In the genomic region with DNA sequence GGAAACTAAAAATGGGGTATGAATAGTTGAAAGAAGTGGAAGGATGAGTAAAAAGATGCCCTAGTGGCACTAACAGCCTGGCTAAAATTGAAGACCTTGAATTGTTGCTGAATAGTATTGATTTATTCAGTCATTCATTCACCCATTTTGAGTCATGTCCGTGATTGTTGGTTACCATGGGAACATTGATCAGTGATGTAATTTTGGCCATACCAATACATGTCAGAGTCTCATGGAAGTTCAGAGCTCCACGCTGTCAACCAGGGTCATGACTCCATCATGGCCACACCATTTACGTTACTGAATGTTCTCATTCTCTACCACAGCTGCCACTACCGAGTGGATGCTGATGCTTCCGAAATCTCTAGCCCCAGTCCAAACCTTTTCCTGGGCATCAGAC, we compare ENCODE assay signal across 23 cellular contexts.
"Had no signal": no experiment of that assay in that cellular context is flagged by ENCODE, and none has a peak within 500 bp of the region (broad histone marks: within the 10 kb centered on the region; RNA-seq: fewer than 3 reads in every experiment).

No MANE protein-coding gene starts in this region.

- H3K27me3 ChIP-seq: esophagus squamous epithelium, gastrocnemius medialis had no signal

- H3K4me3 ChIP-seq: coronary artery, dorsolateral prefrontal cortex, esophagus squamous epithelium, gastrocnemius medialis, heart right ventricle, left ventricle myocardium inferior, lower lobe of right lung, mucosa of descending colon had no signal

- H3K9me3 ChIP-seq: esophagus squamous epithelium, gastrocnemius medialis, heart right ventricle, left ventricle myocardium inferior, lower lobe of right lung, mucosa of descending colon had no signal

- H3K27ac ChIP-seq: coronary artery, dorsolateral prefrontal cortex, esophagus squamous epithelium, gastrocnemius medialis, heart right ventricle, left ventricle myocardium inferior, lower lobe of right lung had no signal

- FAIRE-seq: colon, endothelial cell of umbilical vein, islet of Langerhans, keratinocyte had no signal

- ATAC-seq: gastrocnemius medialis; heart right ventricle; left cardiac atrium; lower lobe of right lung; mucosa of descending colon; naive thymus-derived CD4-positive, alpha-beta T cell had no signal

- H3K4me1 ChIP-seq: gastrocnemius medialis, heart right ventricle, left ventricle myocardium inferior, lower lobe of right lung had no signal

- H3K36me3 ChIP-seq: esophagus squamous epithelium, gastrocnemius medialis, heart right ventricle, left ventricle myocardium inferior, lower lobe of right lung had no signal

- DNase-seq: dermis blood vessel endothelial cell; dorsolateral prefrontal cortex; effector CD4-positive, alpha-beta T cell; effector memory CD4-positive, alpha-beta T cell; esophagus squamous epithelium; foreskin fibroblast; foreskin melanocyte; gastrocnemius medialis; glutamatergic neuron; head of caudate nucleus; heart right ventricle; hippocampal formation; left cardiac atrium; left ventricle myocardium inferior; lower lobe of right lung; mesenchymal stem cell; mucosa of descending colon; naive thymus-derived CD4-positive, alpha-beta T cell had no signal
